In genomic region chr18:44946529-44947113, GRCh38 we compare ENCODE assay signal across 1 cellular context.
TF ChIP-seq lines count a peak whose summit lies in the region.

No MANE protein-coding gene starts in this region.

TF ChIP-seq in HEK293, 187 proteins besides CTCF, POLR2A, EP300 and RAD21 (continued from another document):
- TF ChIP-seq ZBTB6 (tag by site-specific recombination; IDR thresholded peaks at IDR 0.05) (0 out of 2 replicates have a peak, but pooled peaks have one; percentile 24), ZNF76 (tag by site-specific recombination; IDR thresholded peaks at IDR 0.05; ENCODE audit: borderline replicate concordance, low read depth) (no peak; the same call in 1 of the 2 replicates), ZNF843 (tag by site-specific recombination; IDR thresholded peaks at IDR 0.05) (peak; percentile 99), ZNF514 (tag by site-specific recombination; IDR thresholded peaks at IDR 0.05) (no peak), FEZF1 (tag by site-specific recombination; IDR thresholded peaks at IDR 0.05) (peak; percentile 99), SCRT1 (tag by site-specific recombination; IDR thresholded peaks at IDR 0.05; ENCODE audit: borderline replicate concordance) (peak; percentile 61; the same call in 1 of the 2 replicates), ZNF529 (tag by site-specific recombination; IDR thresholded peaks at IDR 0.05; ENCODE audit: insufficient replicate concordance) (no peak), ZNF335 (tag by site-specific recombination; conservative IDR thresholded peaks at IDR 0.05) (no peak), PATZ1 (tag by site-specific recombination; IDR thresholded peaks at IDR 0.05) (no peak), ZNF488 (tag by site-specific recombination; IDR thresholded peaks at IDR 0.05) (peak; percentile 76; the same call in 1 of the 2 replicates), ZNF18 (tag by site-specific recombination; IDR thresholded peaks at IDR 0.05) (peak; percentile 64; the same call in 1 of the 2 replicates), ZSCAN30 (tag by site-specific recombination; IDR thresholded peaks at IDR 0.05) (peak; percentile 94), ZNF623 (tag by site-specific recombination; IDR thresholded peaks at IDR 0.05) (no peak), ZSCAN16 (tag by site-specific recombination; IDR thresholded peaks at IDR 0.05) (0 out of 2 replicates have a peak, but pooled peaks have one; percentile 40), ZNF37A (tag by site-specific recombination; IDR thresholded peaks at IDR 0.05) (no peak), IKZF3 (tag by site-specific recombination; IDR thresholded peaks at IDR 0.05) (peak; percentile 73), ZNF266 (tag by site-specific recombination; IDR thresholded peaks at IDR 0.05; ENCODE audit: low read depth) (no peak), ZXDB (tag by site-specific recombination; IDR thresholded peaks at IDR 0.05) (peak; percentile 96), BCL11A (tag by site-specific recombination; IDR thresholded peaks at IDR 0.05; ENCODE audit: low read depth) (peak; percentile 83; the same call in 1 of the 2 replicates), ZNF792 (tag by site-specific recombination; IDR thresholded peaks at IDR 0.05) (no peak), KLF10 (tag by site-specific recombination; IDR thresholded peaks at IDR 0.05) (peak; percentile 65), GFI1B (tag by site-specific recombination; IDR thresholded peaks at IDR 0.05) (peak; percentile 85), ZBTB21 (tag by site-specific recombination; IDR thresholded peaks at IDR 0.05) (no peak), GLI2 (tag by site-specific recombination; IDR thresholded peaks at IDR 0.05; ENCODE audit: borderline replicate concordance, low read depth) (peak; percentile 97), ZBTB8A (tag by site-specific recombination; IDR thresholded peaks at IDR 0.05) (peak; percentile 49), REST (tag by site-specific recombination; IDR thresholded peaks at IDR 0.05) (no peak), ZNF24 (tag by site-specific recombination; IDR thresholded peaks at IDR 0.05) (0 out of 2 replicates have a peak, but pooled peaks have one; percentile 38), ZNF768 (tag by site-specific recombination; IDR thresholded peaks at IDR 0.05) (no peak), YY1 (tag by site-specific recombination; IDR thresholded peaks at IDR 0.05) (peak; percentile 35; the same call in 1 of the 2 replicates)
- TF ChIP-seq, protein P1, sequence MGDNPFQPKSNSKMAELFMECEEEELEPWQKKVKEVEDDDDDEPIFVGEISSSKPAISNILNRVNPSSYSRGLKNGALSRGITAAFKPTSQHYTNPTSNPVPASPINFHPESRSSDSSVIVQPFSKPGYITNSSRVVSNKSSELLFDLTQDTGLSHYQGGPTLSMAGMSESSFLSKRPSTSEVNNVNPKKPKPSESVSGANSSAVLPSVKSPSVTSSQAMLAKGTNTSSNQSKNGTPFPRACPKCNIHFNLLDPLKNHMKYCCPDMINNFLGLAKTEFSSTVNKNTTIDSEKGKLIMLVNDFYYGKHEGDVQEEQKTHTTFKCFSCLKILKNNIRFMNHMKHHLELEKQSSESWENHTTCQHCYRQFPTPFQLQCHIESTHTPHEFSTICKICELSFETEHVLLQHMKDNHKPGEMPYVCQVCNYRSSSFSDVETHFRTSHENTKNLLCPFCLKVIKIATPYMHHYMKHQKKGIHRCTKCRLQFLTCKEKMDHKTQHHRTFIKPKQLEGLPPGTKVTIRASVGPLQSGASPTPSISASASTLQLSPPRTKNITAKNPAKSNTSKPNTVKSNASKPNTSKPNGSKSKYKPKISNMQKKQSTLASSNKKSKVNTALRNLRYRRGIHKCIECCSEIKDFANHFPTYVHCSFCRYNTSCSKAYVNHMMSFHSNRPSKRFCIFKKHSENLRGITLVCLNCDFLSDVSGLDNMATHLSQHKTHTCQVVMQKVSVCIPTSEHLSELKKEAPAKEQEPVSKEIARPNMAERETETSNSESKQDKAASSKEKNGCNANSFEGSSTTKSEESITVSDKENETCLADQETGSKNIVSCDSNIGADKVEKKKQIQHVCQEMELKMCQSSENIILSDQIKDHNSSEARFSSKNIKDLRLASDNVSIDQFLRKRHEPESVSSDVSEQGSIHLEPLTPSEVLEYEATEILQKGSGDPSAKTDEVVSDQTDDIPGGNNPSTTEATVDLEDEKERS (tag by site-specific recombination; IDR thresholded peaks at IDR 0.05), result no peak
- TF ChIP-seq, protein P2, sequence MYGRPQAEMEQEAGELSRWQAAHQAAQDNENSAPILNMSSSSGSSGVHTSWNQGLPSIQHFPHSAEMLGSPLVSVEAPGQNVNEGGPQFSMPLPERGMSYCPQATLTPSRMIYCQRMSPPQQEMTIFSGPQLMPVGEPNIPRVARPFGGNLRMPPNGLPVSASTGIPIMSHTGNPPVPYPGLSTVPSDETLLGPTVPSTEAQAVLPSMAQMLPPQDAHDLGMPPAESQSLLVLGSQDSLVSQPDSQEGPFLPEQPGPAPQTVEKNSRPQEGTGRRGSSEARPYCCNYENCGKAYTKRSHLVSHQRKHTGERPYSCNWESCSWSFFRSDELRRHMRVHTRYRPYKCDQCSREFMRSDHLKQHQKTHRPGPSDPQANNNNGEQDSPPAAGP (tag by site-specific recombination; IDR thresholded peaks at IDR 0.05), result peak; percentile 86
- TF ChIP-seq, protein P3, sequence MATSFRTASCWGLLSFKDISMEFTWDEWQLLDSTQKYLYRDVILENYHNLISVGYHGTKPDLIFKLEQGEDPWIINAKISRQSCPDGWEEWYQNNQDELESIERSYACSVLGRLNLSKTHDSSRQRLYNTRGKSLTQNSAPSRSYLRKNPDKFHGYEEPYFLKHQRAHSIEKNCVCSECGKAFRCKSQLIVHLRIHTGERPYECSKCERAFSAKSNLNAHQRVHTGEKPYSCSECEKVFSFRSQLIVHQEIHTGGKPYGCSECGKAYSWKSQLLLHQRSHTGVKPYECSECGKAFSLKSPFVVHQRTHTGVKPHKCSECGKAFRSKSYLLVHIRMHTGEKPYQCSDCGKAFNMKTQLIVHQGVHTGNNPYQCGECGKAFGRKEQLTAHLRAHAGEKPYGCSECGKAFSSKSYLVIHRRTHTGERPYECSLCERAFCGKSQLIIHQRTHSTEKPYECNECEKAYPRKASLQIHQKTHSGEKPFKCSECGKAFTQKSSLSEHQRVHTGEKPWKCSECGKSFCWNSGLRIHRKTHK (tag by site-specific recombination; IDR thresholded peaks at IDR 0.05), result no peak
- TF ChIP-seq, protein P4, sequence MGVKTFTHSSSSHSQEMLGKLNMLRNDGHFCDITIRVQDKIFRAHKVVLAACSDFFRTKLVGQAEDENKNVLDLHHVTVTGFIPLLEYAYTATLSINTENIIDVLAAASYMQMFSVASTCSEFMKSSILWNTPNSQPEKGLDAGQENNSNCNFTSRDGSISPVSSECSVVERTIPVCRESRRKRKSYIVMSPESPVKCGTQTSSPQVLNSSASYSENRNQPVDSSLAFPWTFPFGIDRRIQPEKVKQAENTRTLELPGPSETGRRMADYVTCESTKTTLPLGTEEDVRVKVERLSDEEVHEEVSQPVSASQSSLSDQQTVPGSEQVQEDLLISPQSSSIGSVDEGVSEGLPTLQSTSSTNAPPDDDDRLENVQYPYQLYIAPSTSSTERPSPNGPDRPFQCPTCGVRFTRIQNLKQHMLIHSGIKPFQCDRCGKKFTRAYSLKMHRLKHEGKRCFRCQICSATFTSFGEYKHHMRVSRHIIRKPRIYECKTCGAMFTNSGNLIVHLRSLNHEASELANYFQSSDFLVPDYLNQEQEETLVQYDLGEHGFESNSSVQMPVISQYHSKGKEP (tag by site-specific recombination; IDR thresholded peaks at IDR 0.05), result peak; percentile 83
- TF ChIP-seq, protein P5, sequence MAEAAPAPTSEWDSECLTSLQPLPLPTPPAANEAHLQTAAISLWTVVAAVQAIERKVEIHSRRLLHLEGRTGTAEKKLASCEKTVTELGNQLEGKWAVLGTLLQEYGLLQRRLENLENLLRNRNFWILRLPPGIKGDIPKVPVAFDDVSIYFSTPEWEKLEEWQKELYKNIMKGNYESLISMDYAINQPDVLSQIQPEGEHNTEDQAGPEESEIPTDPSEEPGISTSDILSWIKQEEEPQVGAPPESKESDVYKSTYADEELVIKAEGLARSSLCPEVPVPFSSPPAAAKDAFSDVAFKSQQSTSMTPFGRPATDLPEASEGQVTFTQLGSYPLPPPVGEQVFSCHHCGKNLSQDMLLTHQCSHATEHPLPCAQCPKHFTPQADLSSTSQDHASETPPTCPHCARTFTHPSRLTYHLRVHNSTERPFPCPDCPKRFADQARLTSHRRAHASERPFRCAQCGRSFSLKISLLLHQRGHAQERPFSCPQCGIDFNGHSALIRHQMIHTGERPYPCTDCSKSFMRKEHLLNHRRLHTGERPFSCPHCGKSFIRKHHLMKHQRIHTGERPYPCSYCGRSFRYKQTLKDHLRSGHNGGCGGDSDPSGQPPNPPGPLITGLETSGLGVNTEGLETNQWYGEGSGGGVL (tag by site-specific recombination; IDR thresholded peaks at IDR 0.05), result no peak
- TF ChIP-seq, protein P6, sequence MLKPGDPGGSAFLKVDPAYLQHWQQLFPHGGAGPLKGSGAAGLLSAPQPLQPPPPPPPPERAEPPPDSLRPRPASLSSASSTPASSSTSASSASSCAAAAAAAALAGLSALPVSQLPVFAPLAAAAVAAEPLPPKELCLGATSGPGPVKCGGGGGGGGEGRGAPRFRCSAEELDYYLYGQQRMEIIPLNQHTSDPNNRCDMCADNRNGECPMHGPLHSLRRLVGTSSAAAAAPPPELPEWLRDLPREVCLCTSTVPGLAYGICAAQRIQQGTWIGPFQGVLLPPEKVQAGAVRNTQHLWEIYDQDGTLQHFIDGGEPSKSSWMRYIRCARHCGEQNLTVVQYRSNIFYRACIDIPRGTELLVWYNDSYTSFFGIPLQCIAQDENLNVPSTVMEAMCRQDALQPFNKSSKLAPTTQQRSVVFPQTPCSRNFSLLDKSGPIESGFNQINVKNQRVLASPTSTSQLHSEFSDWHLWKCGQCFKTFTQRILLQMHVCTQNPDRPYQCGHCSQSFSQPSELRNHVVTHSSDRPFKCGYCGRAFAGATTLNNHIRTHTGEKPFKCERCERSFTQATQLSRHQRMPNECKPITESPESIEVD (tag by site-specific recombination; IDR thresholded peaks at IDR 0.05), result peak; percentile 98
